Comparison of ENCODE assay signal across 8 cellular contexts in the genomic region with DNA sequence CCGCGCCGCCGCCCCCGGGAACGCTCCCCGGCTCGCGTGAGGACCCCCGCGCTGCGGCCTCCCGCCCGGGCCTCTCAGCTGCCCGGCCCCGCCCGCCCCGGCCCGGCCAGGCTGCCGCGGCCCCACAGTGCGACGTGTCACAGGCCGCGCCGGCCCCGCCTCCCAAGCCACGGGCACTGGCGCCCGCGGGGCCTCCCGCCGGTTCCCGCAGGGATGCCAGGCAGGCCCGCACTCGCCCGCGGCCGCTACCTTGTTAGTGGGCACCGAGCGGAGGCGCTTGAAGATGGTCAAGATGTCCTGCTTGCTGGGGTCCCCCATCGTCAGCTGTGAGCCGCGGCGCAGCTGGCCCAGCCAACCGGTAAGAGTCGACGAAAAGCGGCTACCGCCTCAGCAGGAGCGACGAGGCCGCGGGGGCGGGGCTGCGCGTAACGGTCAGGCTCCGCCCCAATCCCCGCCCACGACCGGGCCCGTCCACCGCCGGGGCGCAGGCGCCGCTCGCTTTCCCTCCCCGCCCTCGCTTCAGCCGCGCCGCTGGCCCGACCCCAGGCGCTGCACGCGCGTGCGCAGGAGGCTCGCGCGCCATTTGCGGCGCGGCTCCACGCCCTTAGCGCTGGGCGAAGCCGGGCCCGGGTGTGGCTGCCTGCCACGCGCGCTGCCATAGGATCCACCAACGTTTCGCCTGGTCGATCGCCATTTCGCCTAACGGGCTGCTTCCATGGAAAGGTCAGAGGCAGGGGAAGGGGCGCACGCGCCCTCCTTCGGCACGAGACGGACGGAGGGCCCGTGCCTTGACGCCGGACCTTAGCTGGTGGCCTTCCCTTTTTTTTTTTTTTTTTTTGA. TPM values are rescaled to one million over a fixed set of nuclear protein-coding genes. Genes with fewer than 3 reads are reported as not detected.
DNase-seq lines count a peak whose midpoint lies in the region; ATAC-seq and TF ChIP-seq lines count a peak whose summit lies in the region.

A gene with protein sequence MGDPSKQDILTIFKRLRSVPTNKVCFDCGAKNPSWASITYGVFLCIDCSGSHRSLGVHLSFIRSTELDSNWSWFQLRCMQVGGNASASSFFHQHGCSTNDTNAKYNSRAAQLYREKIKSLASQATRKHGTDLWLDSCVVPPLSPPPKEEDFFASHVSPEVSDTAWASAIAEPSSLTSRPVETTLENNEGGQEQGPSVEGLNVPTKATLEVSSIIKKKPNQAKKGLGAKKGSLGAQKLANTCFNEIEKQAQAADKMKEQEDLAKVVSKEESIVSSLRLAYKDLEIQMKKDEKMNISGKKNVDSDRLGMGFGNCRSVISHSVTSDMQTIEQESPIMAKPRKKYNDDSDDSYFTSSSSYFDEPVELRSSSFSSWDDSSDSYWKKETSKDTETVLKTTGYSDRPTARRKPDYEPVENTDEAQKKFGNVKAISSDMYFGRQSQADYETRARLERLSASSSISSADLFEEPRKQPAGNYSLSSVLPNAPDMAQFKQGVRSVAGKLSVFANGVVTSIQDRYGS (minus strand): TSS at position 409 of the 840 bp plus-strand sequence. CDS start 91 bp downstream, at position 318.

- in situ Hi-C loops in KBM-7 (cut with MboI; ENCODE audit: low pct_unique_long_range_greater_than_20kb, low sequenced_read_pairs) (no loop called here), Panc1 (cut with HindIII; ENCODE audit: low pct_unique_long_range_greater_than_20kb, low sequenced_read_pairs) (no loop called here)

- DNase-seq in DMS153 (lab: John Stamatoyannopoulos, UW) (peak; percentile 88), KBM-7 (peak; percentile 94), Panc1 (ENCODE audit: low read depth, low spot score) (no peak)
- DNase-seq in activated T-cell treated with anti-CD3 and anti-CD28 coated beads, Interleukin-2, amount 50 U/mL, for 4 hours, result peak; percentile 95
- DNase-seq in stimulated activated CD8-positive, alpha-beta memory T cell treated with anti-CD3 and anti-CD28 coated beads, Interleukin-4, amount 100 ng/mL, for 48 hours, result peak; percentile 97

- H3K4me3 ChIP-seq in Panc1 (ENCODE audit: low read depth in 2 of 2, low read length in 2 of 2) (peak within 1 kb of the TSS; percentile 73 to 87), esophagus (ENCODE audit: low read depth in 1 of 2, low read length in 2 of 2) (peak within 1 kb of the TSS; percentile 70 to 81), mucosa of stomach (ENCODE audit: low read length) (peak within 1 kb of the TSS; percentile 81)

- peak within 1 kb of the TSS; percentile 82 for H3K27ac ChIP-seq in Panc1 (ENCODE audit: low read length)
- peak within 1 kb of the TSS; percentile 94 to 97 for H3K27ac ChIP-seq in esophagus (ENCODE audit: low read depth in 2 of 2, low read length in 1 of 2)

- peak within 1 kb of the TSS; percentile 88 for H3K9ac ChIP-seq in mucosa of stomach (ENCODE audit: low read length)

- peaks cover 11% of the 10 kb centered on the region for H3K4me1 Mint-ChIP-seq in activated T-cell treated with anti-CD3 and anti-CD28 coated beads, Interleukin-2, amount 50 U/mL, for 4 hours (ENCODE audit: low read depth)

- BruUV-seq in Panc1 (replicated peaks; lab: Mats Ljungman, UMichigan), result no TSS peak

- TF ChIP-seq CTCF in Panc1 (IDR thresholded peaks at IDR 0.05), result no peak

- no peaks in the 10 kb centered on the region for H3K27me3 ChIP-seq in Panc1 (ENCODE audit: control insufficient read depth, insufficient read depth, low read length)
- H3K27me3 ChIP-seq in esophagus (ENCODE audit: control insufficient read depth in 1 of 2, insufficient read depth in 2 of 2, low read length in 2 of 2), result no peaks in the 10 kb centered on the region
- H3K27me3 ChIP-seq in mucosa of stomach (ENCODE audit: control insufficient read depth, insufficient read depth, low read length), result no peaks in the 10 kb centered on the region

- POLR2A ChIA-PET in Panc1 (lab: Charles Lee), result no interaction called here

- 7 to 10% methylated on average over 67 to 111 of the region's 111 CpGs for WGBS in esophagus, 2 donors

- H3K9me3 ChIP-seq in Panc1 (ENCODE audit: control insufficient read depth, insufficient read depth, low read depth, low read length) (no peaks in the 10 kb centered on the region), esophagus (ENCODE audit: control insufficient read depth in 2 of 2, insufficient read depth in 1 of 2, low read depth in 1 of 2, low read length in 1 of 2) (no peaks in the 10 kb centered on the region), mucosa of stomach (ENCODE audit: control insufficient read depth, low read length) (no peaks in the 10 kb centered on the region)

- H3K27me3 Mint-ChIP-seq in activated T-cell treated with anti-CD3 and anti-CD28 coated beads, Interleukin-2, amount 50 U/mL, for 4 hours (ENCODE audit: low read depth), result no peaks in the 10 kb centered on the region

- H3K36me3 ChIP-seq in Panc1 (ENCODE audit: control insufficient read depth, insufficient read depth, low read length) (no peaks in the 10 kb centered on the region), esophagus (ENCODE audit: control insufficient read depth in 2 of 2, insufficient read depth in 2 of 2, low read length in 1 of 2) (no peaks in the 10 kb centered on the region), mucosa of stomach (ENCODE audit: control insufficient read depth, insufficient read depth, low read length) (no peaks in the 10 kb centered on the region)

- H3K4me1 ChIP-seq in Panc1 (ENCODE audit: control insufficient read depth, insufficient read depth, low read length) (peaks cover 6% of the 10 kb centered on the region), esophagus (ENCODE audit: control insufficient read depth in 2 of 2, insufficient read depth in 2 of 2, low read length in 1 of 2) (peaks cover 2 to 3% of the 10 kb centered on the region in 2 donors), mucosa of stomach (ENCODE audit: control insufficient read depth, insufficient read depth, low read length) (peaks cover 12% of the 10 kb centered on the region)

- ATAC-seq in GM21619 (IDR thresholded peaks at IDR 0.05; ENCODE audit: unreplicated experiment), result peak; percentile 69
- ATAC-seq in Panc1, result peak; percentile 97
- ATAC-seq in activated T-cell treated with anti-CD3 and anti-CD28 coated beads, Interleukin-2, amount 50 U/mL, for 4 hours, result peak; percentile 88 to 91

- CTCF ChIA-PET in Panc1 (lab: Charles Lee), result interaction anchor here (0.7 to 0.8 kb wide), 2 partner anchors 11 to 133 kb away, joined by 3 to 6 read pairs; no protein-coding TSS in a partner anchor

- no peaks in the 10 kb centered on the region for H3K36me3 Mint-ChIP-seq in activated T-cell treated with anti-CD3 and anti-CD28 coated beads, Interleukin-2, amount 50 U/mL, for 4 hours (ENCODE audit: insufficient read depth)

- peak within 1 kb of the TSS; percentile 92 for H3K4me3 Mint-ChIP-seq in activated T-cell treated with anti-CD3 and anti-CD28 coated beads, Interleukin-2, amount 50 U/mL, for 4 hours

- intact Hi-C loops in Panc1 (cut with micrococcal nuclease; ENCODE audit: unreplicated experiment), result no loop called here

- no peaks in the 10 kb centered on the region for H3K9me3 Mint-ChIP-seq in activated T-cell treated with anti-CD3 and anti-CD28 coated beads, Interleukin-2, amount 50 U/mL, for 4 hours

RNA-seq across cellular contexts. Expression of the gene that starts here (rescaled TPM):
- 27.0 TPM for total RNA-seq in Panc1 (2021; ENCODE audit: unreplicated experiment)
- polyA plus RNA-seq in Panc1 (2012; ENCODE audit: insufficient read length), result 19.3 TPM
- total RNA-seq in activated T-cell treated with anti-CD3 and anti-CD28 coated beads, Interleukin-2, amount 50 U/mL, for 4 hours, result 10 to 100 TPM; 21.6 to 34.5 (median 26.8) TPM
- polyA plus RNA-seq in esophagus, result 10 to 100 TPM; 12.4 to 13.5 TPM
